In the genomic region with DNA sequence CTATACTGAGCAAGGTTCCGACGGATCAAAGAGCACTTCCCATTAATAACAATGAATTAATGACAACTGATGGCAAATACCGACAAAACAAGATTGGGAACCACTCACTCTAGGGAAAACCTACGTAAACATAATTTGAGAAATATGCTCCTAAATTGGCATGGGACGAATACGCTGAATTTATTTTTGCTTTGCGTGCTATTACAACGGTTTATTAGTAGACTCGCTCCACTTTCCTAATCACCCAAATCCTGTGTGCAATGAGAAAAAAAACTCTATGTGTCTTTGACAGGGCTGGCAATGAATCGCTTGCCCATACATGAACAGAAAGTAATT, we compare ENCODE assay signal across 8 cellular contexts. TPM values are rescaled to one million over a fixed set of nuclear protein-coding genes. Genes with fewer than 3 reads are reported as not detected.
DNase-seq lines count a peak whose midpoint lies in the region; ATAC-seq and TF ChIP-seq lines count a peak whose summit lies in the region.

No MANE protein-coding gene starts in this region.

- H3K36me3 ChIP-seq in GM23338 (ENCODE audit: insufficient read depth) = no peaks in the 10 kb centered on the region; the same call in 1 of the 2 replicates

- no peaks in the 10 kb centered on the region for H3K79me2 ChIP-seq in GM23338 (replicated peaks; ENCODE audit: insufficient read depth)

- H3F3A ChIP-seq in GM23338 (replicated peaks; ENCODE audit: low read depth) = no peaks in the 10 kb centered on the region

- peaks cover 15% of the 10 kb centered on the region for H3K4me1 Mint-ChIP-seq in GM23338

- peaks cover 7% of the 10 kb centered on the region for H3K27me3 Mint-ChIP-seq in GM23338 (ENCODE audit: insufficient read depth, low read depth, poor library complexity)

- H3K4me3 ChIP-seq in GM23338 (peak overlapping the region; percentile 97), foreskin fibroblast (ENCODE audit: low read depth in 1 of 2, low read length in 2 of 2) (peak overlapping the region; percentile 96 to 98), skeletal muscle cell (ENCODE audit: low read depth, low read length) (peak overlapping the region; percentile 90)

- ATAC-seq in GM23338 (no peak), HG02885 (IDR thresholded peaks at IDR 0.05; ENCODE audit: poor library complexity, unreplicated experiment) (no peak)

- peaks cover 4% of the 10 kb centered on the region; the same call in 1 of the 2 replicates for H3K4me1 ChIP-seq in GM23338 (ENCODE audit: insufficient read depth)

- peaks cover 18% of the 10 kb centered on the region for H3K9me3 Mint-ChIP-seq in GM23338

- H3K27me3 ChIP-seq in GM23338 (ENCODE audit: insufficient read depth) = no peaks in the 10 kb centered on the region

- H2AFZ ChIP-seq in GM23338 = peak overlapping the region; percentile 98

- H3K27ac ChIP-seq in GM23338 (ENCODE audit: low read depth) (no peak overlapping the region), VCaP (peak overlapping the region; percentile 84)

- peaks cover 10% of the 10 kb centered on the region; the same call in 2 of the 3 replicates for H3K36me3 Mint-ChIP-seq in GM23338 (ENCODE audit: low read depth)

- peak overlapping the region; percentile 80 for H3K4me2 ChIP-seq in GM23338

- TF ChIP-seq CTCF in GM23338 (conservative IDR thresholded peaks at IDR 0.05; ENCODE audit: low read depth in 2 of 2) (no peak), VCaP (conservative IDR thresholded peaks at IDR 0.05) (no peak), foreskin fibroblast (IDR thresholded peaks at IDR 0.05; ENCODE audit: low read depth, low read length) (no peak)

- no peak overlapping the region; the same call in 1 of the 2 replicates for H3K27ac Mint-ChIP-seq in GM23338

- DNase-seq in GM23338 (ENCODE audit: low spot score) (no peak), foreskin fibroblast (no peak), skeletal muscle cell (ENCODE audit: low read depth) (no peak), NCI-H2029 treated with DMSO at 0.1 percent for 48 hours (lab: John Stamatoyannopoulos, UW) (no peak), dedifferentiated amniotic fluid mesenchymal stem cell (ENCODE audit: extremely low spot score) (no peak)
- no peak for DNase-seq in central memory CD4-positive, alpha-beta T cell

- no peaks in the 10 kb centered on the region for H4K20me1 ChIP-seq in GM23338 (replicated peaks; ENCODE audit: insufficient read depth)

- H3K9me2 ChIP-seq in GM23338 (ENCODE audit: insufficient read depth) = no peaks in the 10 kb centered on the region

- peak overlapping the region; percentile 91 for H3K4me3 Mint-ChIP-seq in GM23338

TF ChIP-seq in GM23338, 12 proteins besides CTCF, POLR2A, EP300 and RAD21:
- TF ChIP-seq, protein P1, sequence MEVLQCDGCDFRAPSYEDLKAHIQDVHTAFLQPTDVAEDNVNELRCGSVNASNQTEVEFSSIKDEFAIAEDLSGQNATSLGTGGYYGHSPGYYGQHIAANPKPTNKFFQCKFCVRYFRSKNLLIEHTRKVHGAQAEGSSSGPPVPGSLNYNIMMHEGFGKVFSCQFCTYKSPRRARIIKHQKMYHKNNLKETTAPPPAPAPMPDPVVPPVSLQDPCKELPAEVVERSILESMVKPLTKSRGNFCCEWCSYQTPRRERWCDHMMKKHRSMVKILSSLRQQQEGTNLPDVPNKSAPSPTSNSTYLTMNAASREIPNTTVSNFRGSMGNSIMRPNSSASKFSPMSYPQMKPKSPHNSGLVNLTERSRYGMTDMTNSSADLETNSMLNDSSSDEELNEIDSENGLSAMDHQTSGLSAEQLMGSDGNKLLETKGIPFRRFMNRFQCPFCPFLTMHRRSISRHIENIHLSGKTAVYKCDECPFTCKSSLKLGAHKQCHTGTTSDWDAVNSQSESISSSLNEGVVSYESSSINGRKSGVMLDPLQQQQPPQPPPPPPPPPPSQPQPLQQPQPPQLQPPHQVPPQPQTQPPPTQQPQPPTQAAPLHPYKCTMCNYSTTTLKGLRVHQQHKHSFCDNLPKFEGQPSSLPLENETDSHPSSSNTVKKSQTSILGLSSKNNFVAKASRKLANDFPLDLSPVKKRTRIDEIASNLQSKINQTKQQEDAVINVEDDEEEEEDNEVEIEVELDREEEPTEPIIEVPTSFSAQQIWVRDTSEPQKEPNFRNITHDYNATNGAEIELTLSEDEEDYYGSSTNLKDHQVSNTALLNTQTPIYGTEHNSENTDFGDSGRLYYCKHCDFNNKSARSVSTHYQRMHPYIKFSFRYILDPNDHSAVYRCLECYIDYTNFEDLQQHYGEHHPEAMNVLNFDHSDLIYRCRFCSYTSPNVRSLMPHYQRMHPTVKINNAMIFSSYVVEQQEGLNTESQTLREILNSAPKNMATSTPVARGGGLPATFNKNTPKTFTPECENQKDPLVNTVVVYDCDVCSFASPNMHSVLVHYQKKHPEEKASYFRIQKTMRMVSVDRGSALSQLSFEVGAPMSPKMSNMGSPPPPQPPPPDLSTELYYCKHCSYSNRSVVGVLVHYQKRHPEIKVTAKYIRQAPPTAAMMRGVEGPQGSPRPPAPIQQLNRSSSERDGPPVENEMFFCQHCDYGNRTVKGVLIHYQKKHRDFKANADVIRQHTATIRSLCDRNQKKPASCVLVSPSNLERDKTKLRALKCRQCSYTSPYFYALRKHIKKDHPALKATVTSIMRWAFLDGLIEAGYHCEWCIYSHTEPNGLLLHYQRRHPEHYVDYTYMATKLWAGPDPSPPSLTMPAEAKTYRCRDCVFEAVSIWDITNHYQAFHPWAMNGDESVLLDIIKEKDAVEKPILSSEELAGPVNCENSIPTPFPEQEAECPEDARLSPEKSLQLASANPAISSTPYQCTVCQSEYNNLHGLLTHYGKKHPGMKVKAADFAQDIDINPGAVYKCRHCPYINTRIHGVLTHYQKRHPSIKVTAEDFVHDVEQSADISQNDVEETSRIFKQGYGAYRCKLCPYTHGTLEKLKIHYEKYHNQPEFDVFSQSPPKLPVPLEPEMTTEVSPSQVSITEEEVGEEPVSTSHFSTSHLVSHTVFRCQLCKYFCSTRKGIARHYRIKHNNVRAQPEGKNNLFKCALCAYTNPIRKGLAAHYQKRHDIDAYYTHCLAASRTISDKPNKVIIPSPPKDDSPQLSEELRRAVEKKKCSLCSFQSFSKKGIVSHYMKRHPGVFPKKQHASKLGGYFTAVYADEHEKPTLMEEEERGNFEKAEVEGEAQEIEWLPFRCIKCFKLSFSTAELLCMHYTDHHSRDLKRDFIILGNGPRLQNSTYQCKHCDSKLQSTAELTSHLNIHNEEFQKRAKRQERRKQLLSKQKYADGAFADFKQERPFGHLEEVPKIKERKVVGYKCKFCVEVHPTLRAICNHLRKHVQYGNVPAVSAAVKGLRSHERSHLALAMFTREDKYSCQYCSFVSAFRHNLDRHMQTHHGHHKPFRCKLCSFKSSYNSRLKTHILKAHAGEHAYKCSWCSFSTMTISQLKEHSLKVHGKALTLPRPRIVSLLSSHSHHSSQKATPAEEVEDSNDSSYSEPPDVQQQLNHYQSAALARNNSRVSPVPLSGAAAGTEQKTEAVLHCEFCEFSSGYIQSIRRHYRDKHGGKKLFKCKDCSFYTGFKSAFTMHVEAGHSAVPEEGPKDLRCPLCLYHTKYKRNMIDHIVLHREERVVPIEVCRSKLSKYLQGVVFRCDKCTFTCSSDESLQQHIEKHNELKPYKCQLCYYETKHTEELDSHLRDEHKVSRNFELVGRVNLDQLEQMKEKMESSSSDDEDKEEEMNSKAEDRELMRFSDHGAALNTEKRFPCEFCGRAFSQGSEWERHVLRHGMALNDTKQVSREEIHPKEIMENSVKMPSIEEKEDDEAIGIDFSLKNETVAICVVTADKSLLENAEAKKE (CRISPR knock-in tag; IDR thresholded peaks at IDR 0.05) = no peak
- no peak for TF ChIP-seq EZH2 (IDR thresholded peaks at IDR 0.05; ENCODE audit: low read depth, unreplicated experiment)

RNA-seq across cellular contexts. Expression of a gene that starts 0.5 kb away (rescaled TPM):
- 10.7 and 14.8 TPM in 2 replicates for total RNA-seq in GM23338 (2014; rRNA removed; shearing (Covaris generic))
- polyA plus RNA-seq in GM23338 (2016; fragmentation: Nextera tagmentation; extraction: Ambion mirVana) = 4.8 and 6.2 TPM in 2 replicates

RNA-seq across cellular contexts. Expression of a gene that starts 27.7 kb away (rescaled TPM):
- total RNA-seq in GM23338 (2014; rRNA removed; shearing (Covaris generic)) = 67.2 and 75.7 TPM in 2 replicates
- polyA plus RNA-seq in GM23338 (2016; fragmentation: Nextera tagmentation; extraction: Ambion mirVana) = 49.1 and 67.5 TPM in 2 replicates
